ENCODE assay signal across 22 cellular contexts in the genomic region with DNA sequence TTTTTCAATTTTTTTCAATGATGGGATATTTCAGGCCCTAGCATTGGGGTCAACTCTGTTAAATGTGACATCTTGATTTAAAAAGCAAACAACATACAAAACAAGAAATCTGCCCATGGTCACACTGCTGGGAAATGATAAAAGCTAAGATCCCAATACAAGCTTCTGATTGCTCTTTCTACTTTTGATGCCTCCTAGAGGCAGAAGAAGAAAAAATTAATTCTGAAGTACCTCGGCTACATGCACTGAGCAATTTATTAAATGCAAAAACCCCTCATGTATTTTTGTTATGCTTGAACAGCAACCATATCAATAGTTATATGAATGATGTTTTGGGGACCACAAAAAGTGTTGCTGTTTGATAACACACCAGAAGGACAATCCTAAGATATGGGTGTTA.
DNase-seq lines count a peak whose midpoint lies in the region; ATAC-seq and TF ChIP-seq lines count a peak whose summit lies in the region.
"Had no signal": no experiment of that assay in that cellular context is flagged by ENCODE, and none has a peak within 500 bp of the region (broad histone marks: within the 10 kb centered on the region; RNA-seq: fewer than 3 reads in every experiment).

No MANE protein-coding gene starts in this region.

- POLR2A ChIA-PET in SK-N-SH (lab: Yijun Ruan, JAX) = no interaction called here

- no peak for DNase-seq in AG10803 (ENCODE audit: low read depth)
- peak; percentile 11 for DNase-seq in HT-29 (ENCODE audit: low spot score)
- DNase-seq in SK-N-SH = no peak
- no peak for DNase-seq in fibroblast of villous mesenchyme (ENCODE audit: low read depth)
- no peak for DNase-seq in NCI-H1048 (lab: John Stamatoyannopoulos, UW)
- DNase-seq in DMS 273 treated with DMSO at 0.1 percent for 48 hours (lab: John Stamatoyannopoulos, UW) = no peak
- DNase-seq: activated CD4-positive, alpha-beta memory T cell treated with anti-CD3 and anti-CD28 coated beads, Interleukin-2, amount 10 ng/mL, durations not matched to agents 7 days and 5 days; activated CD4-positive, CD25-positive, alpha-beta regulatory T cell; activated gamma-delta T cell treated with Interleukin-2 at 50 U/mL for 16 hours; adrenal gland; brain microvascular endothelial cell; CD4-positive, alpha-beta T cell; cortex of kidney; gastrocnemius medialis; hypothalamus; lower lobe of right lung; NCI-H1436; NCI-H524 treated with DMSO at 0.1 percent for 48 hours; psoas muscle; SW 1271 had no signal

- H3F3A ChIP-seq in SK-N-SH (replicated peaks; ENCODE audit: insufficient read depth) = no peaks in the 10 kb centered on the region

- H3K4me3 ChIP-seq in AG10803 (ENCODE audit: low read length) (no peak overlapping the region), SK-N-SH (ENCODE audit: low read depth in 2 of 2, low read length in 1 of 2) (no peak overlapping the region), fibroblast of villous mesenchyme (ENCODE audit: low read depth, low read length) (no peak overlapping the region)
- H3K4me3 ChIP-seq: adrenal gland, gastrocnemius medialis, lower lobe of right lung, psoas muscle had no signal

- H3K27ac ChIP-seq in SK-N-SH (ENCODE audit: low read depth in 2 of 2, low read length in 1 of 2) = no peak overlapping the region
- H3K27ac ChIP-seq: adrenal gland, brain microvascular endothelial cell, gastrocnemius medialis, lower lobe of right lung, psoas muscle had no signal

- no peaks in the 10 kb centered on the region for H3K79me2 ChIP-seq in SK-N-SH (ENCODE audit: insufficient read depth)

- no peaks in the 10 kb centered on the region for H3K9me2 ChIP-seq in SK-N-SH

- H2AFZ ChIP-seq in SK-N-SH (ENCODE audit: low read depth) = no peak overlapping the region

- no peak for ATAC-seq in GM19328 (IDR thresholded peaks at IDR 0.05; ENCODE audit: unreplicated experiment)
- no peak for ATAC-seq in GM18861 (IDR thresholded peaks at IDR 0.05; ENCODE audit: unreplicated experiment)
- ATAC-seq: gastrocnemius medialis, lower lobe of right lung, psoas muscle had no signal

- TF ChIP-seq EP300 in SK-N-SH (IDR thresholded peaks at IDR 0.05; ENCODE audit: borderline replicate concordance in 1 of 2, low read depth in 1 of 2, low read length in 1 of 2) = no peak

- H3K27me3 ChIP-seq in SK-N-SH (ENCODE audit: insufficient read depth) = no peaks in the 10 kb centered on the region
- H3K27me3 ChIP-seq: adrenal gland, brain microvascular endothelial cell, gastrocnemius medialis had no signal

- peaks cover 0 to 37% of the 10 kb centered on the region in 2 experiments; a peak in 2 of 4 replicates for H3K4me1 ChIP-seq in SK-N-SH (ENCODE audit: control insufficient read depth in 1 of 2, insufficient read depth in 2 of 2, low read depth in 1 of 2, low read length in 1 of 2)
- H3K4me1 ChIP-seq: adrenal gland, gastrocnemius medialis, lower lobe of right lung, psoas muscle had no signal

- no peak overlapping the region for H3K4me2 ChIP-seq in SK-N-SH

- H3K9me3 ChIP-seq in SK-N-SH = no peaks in the 10 kb centered on the region
- H3K9me3 ChIP-seq: adrenal gland, gastrocnemius medialis, lower lobe of right lung, psoas muscle had no signal

- no peaks in the 10 kb centered on the region for H3K36me3 ChIP-seq in SK-N-SH (replicated peaks in 1 of 2; ENCODE audit: control insufficient read depth in 1 of 2, insufficient read depth in 2 of 2, low read length in 1 of 2)
- H3K36me3 ChIP-seq: adrenal gland, brain microvascular endothelial cell, gastrocnemius medialis, lower lobe of right lung had no signal

- CTCF ChIA-PET in SK-N-SH (lab: Yijun Ruan, JAX) = interaction anchor here (0.7 to 3.0 kb wide), 6 partner anchors 15 to 270 kb away, joined by 3 to 11 read pairs (median 4); no protein-coding TSS in a partner anchor

- no peaks in the 10 kb centered on the region for H4K20me1 ChIP-seq in SK-N-SH (ENCODE audit: insufficient read depth)

- TF ChIP-seq CTCF in AG10803 (conservative IDR thresholded peaks at IDR 0.05; ENCODE audit: low read length) = peak; percentile 25
- peak; percentile 26 for TF ChIP-seq CTCF in SK-N-SH (IDR thresholded peaks at IDR 0.05)
- peak; percentile 26 for TF ChIP-seq CTCF in fibroblast of villous mesenchyme (IDR thresholded peaks at IDR 0.05; ENCODE audit: insufficient read depth, low read depth, low read length)

- TF ChIP-seq RAD21 in SK-N-SH (IDR thresholded peaks at IDR 0.05; ENCODE audit: low read length) = peak; percentile 29

- 71% methylated on average over 1 of the region's 1 CpG for WGBS in SK-N-SH (ENCODE audit: low lambda C conversion rate)

- no peak overlapping the region for H3K9ac ChIP-seq in SK-N-SH

TF ChIP-seq in SK-N-SH, 30 proteins besides CTCF, POLR2A, EP300 and RAD21:
- TF ChIP-seq FOXM1 (IDR thresholded peaks at IDR 0.05; ENCODE audit: low read depth) (no peak), ELF1 (IDR thresholded peaks at IDR 0.05) (no peak), FOSL2 (IDR thresholded peaks at IDR 0.05; ENCODE audit: borderline replicate concordance, low read depth) (no peak), EZH2phosphoT487 (IDR thresholded peaks at IDR 0.05; ENCODE audit: borderline replicate concordance, low read depth) (no peak), SIN3A (IDR thresholded peaks at IDR 0.05; ENCODE audit: borderline replicate concordance, low read depth, low read length) (no peak), NRF1 (IDR thresholded peaks at IDR 0.05; ENCODE audit: low read depth, low read length) (no peak), YY1 (IDR thresholded peaks at IDR 0.05; ENCODE audit: low read depth) (no peak), SMC3 (IDR thresholded peaks at IDR 0.05; ENCODE audit: low read depth, low read length) (no peak), TAF1 (IDR thresholded peaks at IDR 0.05; ENCODE audit: borderline replicate concordance, low read depth, low read length) (no peak), GATA2 (CRISPR knock-in tag; IDR thresholded peaks at IDR 0.05) (no peak), TEAD4 (IDR thresholded peaks at IDR 0.05; ENCODE audit: borderline replicate concordance, insufficient read depth) (no peak), NFIC (IDR thresholded peaks at IDR 0.05; ENCODE audit: borderline replicate concordance) (no peak), MXI1 (IDR thresholded peaks at IDR 0.05; ENCODE audit: low read depth, low read length) (no peak), TCF12 (IDR thresholded peaks at IDR 0.05) (no peak)
- TF ChIP-seq, protein P1, sequence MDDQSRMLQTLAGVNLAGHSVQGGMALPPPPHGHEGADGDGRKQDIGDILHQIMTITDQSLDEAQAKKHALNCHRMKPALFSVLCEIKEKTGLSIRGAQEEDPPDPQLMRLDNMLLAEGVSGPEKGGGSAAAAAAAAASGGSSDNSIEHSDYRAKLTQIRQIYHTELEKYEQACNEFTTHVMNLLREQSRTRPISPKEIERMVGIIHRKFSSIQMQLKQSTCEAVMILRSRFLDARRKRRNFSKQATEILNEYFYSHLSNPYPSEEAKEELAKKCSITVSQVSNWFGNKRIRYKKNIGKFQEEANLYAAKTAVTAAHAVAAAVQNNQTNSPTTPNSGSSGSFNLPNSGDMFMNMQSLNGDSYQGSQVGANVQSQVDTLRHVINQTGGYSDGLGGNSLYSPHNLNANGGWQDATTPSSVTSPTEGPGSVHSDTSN (IDR thresholded peaks at IDR 0.05) = no peak
- TF ChIP-seq, protein P2, sequence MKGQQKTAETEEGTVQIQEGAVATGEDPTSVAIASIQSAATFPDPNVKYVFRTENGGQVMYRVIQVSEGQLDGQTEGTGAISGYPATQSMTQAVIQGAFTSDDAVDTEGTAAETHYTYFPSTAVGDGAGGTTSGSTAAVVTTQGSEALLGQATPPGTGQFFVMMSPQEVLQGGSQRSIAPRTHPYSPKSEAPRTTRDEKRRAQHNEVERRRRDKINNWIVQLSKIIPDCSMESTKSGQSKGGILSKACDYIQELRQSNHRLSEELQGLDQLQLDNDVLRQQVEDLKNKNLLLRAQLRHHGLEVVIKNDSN (IDR thresholded peaks at IDR 0.05; ENCODE audit: borderline replicate concordance, low read depth) = no peak
- TF ChIP-seq, protein P3, sequence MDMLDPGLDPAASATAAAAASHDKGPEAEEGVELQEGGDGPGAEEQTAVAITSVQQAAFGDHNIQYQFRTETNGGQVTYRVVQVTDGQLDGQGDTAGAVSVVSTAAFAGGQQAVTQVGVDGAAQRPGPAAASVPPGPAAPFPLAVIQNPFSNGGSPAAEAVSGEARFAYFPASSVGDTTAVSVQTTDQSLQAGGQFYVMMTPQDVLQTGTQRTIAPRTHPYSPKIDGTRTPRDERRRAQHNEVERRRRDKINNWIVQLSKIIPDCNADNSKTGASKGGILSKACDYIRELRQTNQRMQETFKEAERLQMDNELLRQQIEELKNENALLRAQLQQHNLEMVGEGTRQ (IDR thresholded peaks at IDR 0.05; ENCODE audit: borderline replicate concordance, low read depth, low read length) = no peak
- TF ChIP-seq, protein P4, sequence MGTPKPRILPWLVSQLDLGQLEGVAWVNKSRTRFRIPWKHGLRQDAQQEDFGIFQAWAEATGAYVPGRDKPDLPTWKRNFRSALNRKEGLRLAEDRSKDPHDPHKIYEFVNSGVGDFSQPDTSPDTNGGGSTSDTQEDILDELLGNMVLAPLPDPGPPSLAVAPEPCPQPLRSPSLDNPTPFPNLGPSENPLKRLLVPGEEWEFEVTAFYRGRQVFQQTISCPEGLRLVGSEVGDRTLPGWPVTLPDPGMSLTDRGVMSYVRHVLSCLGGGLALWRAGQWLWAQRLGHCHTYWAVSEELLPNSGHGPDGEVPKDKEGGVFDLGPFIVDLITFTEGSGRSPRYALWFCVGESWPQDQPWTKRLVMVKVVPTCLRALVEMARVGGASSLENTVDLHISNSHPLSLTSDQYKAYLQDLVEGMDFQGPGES (IDR thresholded peaks at IDR 0.05; ENCODE audit: low read depth, low read length) = no peak
